36 cellular contexts compared by ENCODE assay signal in genomic region chr11:37533830-37534229, GRCh38.
"Had no signal": no experiment of that assay in that cellular context is flagged by ENCODE, and none has a peak within 500 bp of the region (broad histone marks: within the 10 kb centered on the region; RNA-seq: fewer than 3 reads in every experiment).

No MANE protein-coding gene starts in this region.

- H3K4me1 ChIP-seq: ascending aorta, colonic mucosa, Peyer's patch had no signal

- H3K4me1 Mint-ChIP-seq: activated B cell treated with CpG ODN at 0.5 μM for 24 hours; activated CD4-positive, alpha-beta memory T cell treated with anti-CD3 and anti-CD28 coated beads, Interleukin-2, amount 10 ng/mL, durations not matched to agents 7 days and 5 days; activated CD8-positive, alpha-beta memory T cell treated with anti-CD3 and anti-CD28 coated beads, Interleukin-2, amount 10 ng/mL, durations not matched to agents 7 days and 5 days; activated naive CD8-positive, alpha-beta T cell treated with anti-CD3 and anti-CD28 coated beads for 36 hours; activated T-helper 17 cell treated with anti-CD3 and anti-CD28 coated beads, Interleukin-2, amount 50 U/mL, for 72 hours; central memory CD8-positive, alpha-beta T cell; T-cell; T-helper 17 cell had no signal

- H3K4me3 ChIP-seq: ascending aorta, cardiac muscle cell, colonic mucosa, Peyer's patch had no signal

- H3K36me3 ChIP-seq: ascending aorta, cardiac muscle cell, colonic mucosa, Peyer's patch had no signal

- H3K36me3 Mint-ChIP-seq: activated CD8-positive, alpha-beta memory T cell treated with anti-CD3 and anti-CD28 coated beads, Interleukin-2, amount 10 ng/mL, durations not matched to agents 7 days and 5 days; activated naive CD8-positive, alpha-beta T cell treated with anti-CD3 and anti-CD28 coated beads for 36 hours; T-cell had no signal

- H3K4me3 Mint-ChIP-seq: activated B cell treated with CpG ODN at 0.5 μM for 24 hours; activated CD4-positive, alpha-beta memory T cell treated with anti-CD3 and anti-CD28 coated beads, Interleukin-2, amount 10 ng/mL, durations not matched to agents 7 days and 5 days; activated CD8-positive, alpha-beta memory T cell treated with anti-CD3 and anti-CD28 coated beads, Interleukin-2, amount 10 ng/mL, durations not matched to agents 7 days and 5 days; activated naive CD8-positive, alpha-beta T cell treated with anti-CD3 and anti-CD28 coated beads for 36 hours; activated T-cell treated with anti-CD3 and anti-CD28 coated beads, Interleukin-2, amount 50 U/mL, for 72 hours; activated T-helper 17 cell treated with anti-CD3 and anti-CD28 coated beads, Interleukin-2, amount 50 U/mL, for 72 hours; central memory CD8-positive, alpha-beta T cell; T-cell; T-helper 17 cell had no signal

- H3K27ac ChIP-seq: ascending aorta, cardiac muscle cell, colonic mucosa, Peyer's patch, VCaP had no signal

- H3K9me3 ChIP-seq: ascending aorta had no signal

- DNase-seq: activated B cell treated with CpG ODN at 0.5 μM for 24 hours; activated CD4-positive, alpha-beta memory T cell treated with anti-CD3 and anti-CD28 coated beads, Interleukin-2, amount 10 ng/mL, durations not matched to agents 7 days and 5 days; activated CD4-positive, alpha-beta T cell treated with anti-CD3 and anti-CD28 coated beads for 48 hours; activated CD4-positive, CD25-positive, alpha-beta regulatory T cell treated with anti-CD3 and anti-CD28 coated beads, Interleukin-2, amount 50 U/mL, for 72 hours; activated CD8-positive, alpha-beta memory T cell treated with anti-CD3 and anti-CD28 coated beads for 24 hours; activated CD8-positive, alpha-beta memory T cell treated with anti-CD3 and anti-CD28 coated beads, Interleukin-2, amount 10 ng/mL, durations not matched to agents 7 days and 5 days; activated CD8-positive, alpha-beta memory T cell treated with anti-CD3 and anti-CD28 coated beads, Interleukin-2, amount 50 U/mL, for 48 hours; activated effector memory CD4-positive, alpha-beta T cell treated with anti-CD3 and anti-CD28 coated beads, Interleukin-2, amount 50 U/mL, for 16 hours; activated naive CD4-positive, alpha-beta T cell; activated naive CD4-positive, alpha-beta T cell treated with anti-CD3 and anti-CD28 coated beads, Interleukin-2, amount 50 U/mL, for 16 hours; activated naive CD8-positive, alpha-beta T cell treated with anti-CD3 and anti-CD28 coated beads for 36 hours; activated T-cell treated with anti-CD3 and anti-CD28 coated beads, Interleukin-2, amount 50 U/mL, for 72 hours; amygdala; colonic mucosa; Karpas-422; NCI-H1436 treated with DMSO at 0.1 percent for 48 hours; NCI-H1694 treated with DMSO at 0.1 percent for 48 hours; NCI-H2029; NCI-H2107; NCI-H510A; NCI-H526; NCI-H748 treated with DMSO at 0.1 percent for 48 hours; NK-92 treated with Interleukin-12 subunit alpha and Interleukin-12 subunit beta, amount 100 ng/mL, for 24 hours; Peyer's patch; RPMI8226; SHP77 treated with DMSO at 0.1 percent for 48 hours; T-cell; T-helper 17 cell; T-helper 9 cell had no signal

- H3K27me3 Mint-ChIP-seq: activated B cell treated with CpG ODN at 0.5 μM for 24 hours; activated CD4-positive, alpha-beta memory T cell treated with anti-CD3 and anti-CD28 coated beads, Interleukin-2, amount 10 ng/mL, durations not matched to agents 7 days and 5 days; activated CD8-positive, alpha-beta memory T cell treated with anti-CD3 and anti-CD28 coated beads, Interleukin-2, amount 10 ng/mL, durations not matched to agents 7 days and 5 days; activated naive CD8-positive, alpha-beta T cell treated with anti-CD3 and anti-CD28 coated beads for 36 hours; activated T-helper 17 cell treated with anti-CD3 and anti-CD28 coated beads, Interleukin-2, amount 50 U/mL, for 72 hours; central memory CD8-positive, alpha-beta T cell; T-cell; T-helper 17 cell had no signal

- ATAC-seq: activated CD8-positive, alpha-beta memory T cell treated with anti-CD3 and anti-CD28 coated beads, Interleukin-2, amount 10 ng/mL, durations not matched to agents 7 days and 5 days; activated T-cell treated with anti-CD3 and anti-CD28 coated beads, Interleukin-2, amount 50 U/mL, for 72 hours; activated T-helper 17 cell treated with anti-CD3 and anti-CD28 coated beads, Interleukin-2, amount 50 U/mL, for 72 hours; PC-3; SK-N-SH treated with all-trans-retinoic acid at 6 μM for 48 hours; T-cell; T-helper 17 cell had no signal

- H3K27me3 ChIP-seq: ascending aorta, cardiac muscle cell, colonic mucosa, Peyer's patch had no signal

- H3K27ac Mint-ChIP-seq: activated B cell treated with CpG ODN at 0.5 μM for 24 hours; activated CD4-positive, alpha-beta memory T cell treated with anti-CD3 and anti-CD28 coated beads, Interleukin-2, amount 10 ng/mL, durations not matched to agents 7 days and 5 days; activated CD8-positive, alpha-beta memory T cell treated with anti-CD3 and anti-CD28 coated beads, Interleukin-2, amount 10 ng/mL, durations not matched to agents 7 days and 5 days; activated naive CD8-positive, alpha-beta T cell treated with anti-CD3 and anti-CD28 coated beads for 36 hours; activated T-cell treated with anti-CD3 and anti-CD28 coated beads, Interleukin-2, amount 50 U/mL, for 72 hours; activated T-helper 17 cell treated with anti-CD3 and anti-CD28 coated beads, Interleukin-2, amount 50 U/mL, for 72 hours; T-cell; T-helper 17 cell had no signal
